In the genomic region with DNA sequence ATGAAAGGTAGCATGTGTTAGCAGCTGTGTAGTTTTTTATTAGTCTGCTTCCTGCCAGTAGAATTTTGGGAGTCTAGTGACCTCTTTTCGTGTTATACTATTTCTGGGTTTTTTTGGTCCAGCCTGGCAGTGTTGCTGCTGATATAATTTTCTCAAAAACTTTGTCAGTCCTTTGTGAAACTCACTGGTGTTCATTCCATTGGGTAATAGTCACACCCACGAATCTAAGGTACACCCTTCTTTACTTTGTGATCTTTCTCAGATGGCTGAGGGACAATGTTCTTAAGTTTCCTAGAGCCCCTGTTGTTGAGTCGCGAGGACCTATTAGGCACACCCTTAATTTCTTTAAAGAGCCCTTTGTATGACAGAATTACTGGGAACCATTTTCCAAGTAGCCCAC, we compare ENCODE assay signal across 23 cellular contexts. TPM values are rescaled to one million over a fixed set of nuclear protein-coding genes. Genes with fewer than 3 reads are reported as not detected.
DNase-seq lines count a peak whose midpoint lies in the region; ATAC-seq, FAIRE-seq and TF ChIP-seq lines count a peak whose summit lies in the region.
"Had no signal": no experiment of that assay in that cellular context is flagged by ENCODE, and none has a peak within 500 bp of the region (broad histone marks: within the 10 kb centered on the region; RNA-seq: fewer than 3 reads in every experiment).

No MANE protein-coding gene starts in this region.

- ATAC-seq in GM19035 (IDR thresholded peaks at IDR 0.05; ENCODE audit: unreplicated experiment) = no peak
- no peak for ATAC-seq in activated naive CD8-positive, alpha-beta T cell treated with anti-CD3 and anti-CD28 coated beads, Interleukin-2, amount 50 U/mL, for 24 hours
- no peak for ATAC-seq in HG02970 (IDR thresholded peaks at IDR 0.05; ENCODE audit: low FRiP score, unreplicated experiment)

- H3K9me3 ChIP-seq in keratinocyte (ENCODE audit: control insufficient read depth, low read depth, low read length) = peaks cover 7% of the 10 kb centered on the region

- H3K36me3 ChIP-seq in bronchial epithelial cell (ENCODE audit: control insufficient read depth, insufficient read depth, low read length) (no peaks in the 10 kb centered on the region), keratinocyte (ENCODE audit: control insufficient read depth in 2 of 2, extremely low read depth in 1 of 2, insufficient read depth in 2 of 2, low read length in 2 of 2) (peaks cover 0 to 7% of the 10 kb centered on the region in 2 experiments)

- no peaks in the 10 kb centered on the region for H3K4me1 Mint-ChIP-seq in activated naive CD8-positive, alpha-beta T cell treated with anti-CD3 and anti-CD28 coated beads, Interleukin-2, amount 50 U/mL, for 24 hours
- H3K4me1 Mint-ChIP-seq: CD8-positive, alpha-beta memory T cell had no signal

- TF ChIP-seq CTCF in bronchial epithelial cell (IDR thresholded peaks at IDR 0.05; ENCODE audit: insufficient read depth, low read length, severe bottlenecking) = no peak
- no peak for TF ChIP-seq CTCF in keratinocyte (optimal IDR thresholded peaks at IDR 0.05 in 1 of 3, IDR thresholded peaks at IDR 0.05 in 1 of 3, conservative IDR thresholded peaks at IDR 0.05 in 1 of 3; ENCODE audit: extremely low read depth in 1 of 3, insufficient read depth in 2 of 3, low read length in 3 of 3)

- H3K79me2 ChIP-seq in keratinocyte (ENCODE audit: control insufficient read depth, insufficient read depth, low read length) = peaks cover 27% of the 10 kb centered on the region

- no peak overlapping the region for H3K4me3 Mint-ChIP-seq in activated naive CD8-positive, alpha-beta T cell treated with anti-CD3 and anti-CD28 coated beads, Interleukin-2, amount 50 U/mL, for 24 hours
- H3K4me3 Mint-ChIP-seq: CD8-positive, alpha-beta memory T cell had no signal

- no peaks in the 10 kb centered on the region for H3K9me1 ChIP-seq in keratinocyte (ENCODE audit: control insufficient read depth, extremely low read depth, insufficient read depth, low read length)

- H3K4me3 ChIP-seq in bronchial epithelial cell (ENCODE audit: low read depth, low read length) = no peak overlapping the region
- no peak overlapping the region for H3K4me3 ChIP-seq in keratinocyte (ENCODE audit: control insufficient read depth in 2 of 3, extremely low read depth in 1 of 3, insufficient read depth in 2 of 3, low read depth in 1 of 3, low read length in 3 of 3)
- H3K4me3 ChIP-seq: BLaER1 treated with 17β-estradiol and CSF1 and Interleukin-3, amounts not matched to agents 10 nM and 100 nM had no signal

- no peak overlapping the region for H3K27ac Mint-ChIP-seq in activated naive CD8-positive, alpha-beta T cell treated with anti-CD3 and anti-CD28 coated beads, Interleukin-2, amount 50 U/mL, for 24 hours

- peaks cover 22% of the 10 kb centered on the region for H3K4me1 ChIP-seq in keratinocyte (ENCODE audit: control insufficient read depth, extremely low read depth, insufficient read depth, low read length)

- FAIRE-seq in bronchial epithelial cell (lab: Jason Lieb, UNC) (no peak), keratinocyte (lab: Jason Lieb, UNC) (peak; percentile 79)
- FAIRE-seq: A204.1, D721Med, GM12891, GM18507, H1 had no signal

- no peaks in the 10 kb centered on the region for H3K27me3 Mint-ChIP-seq in activated naive CD8-positive, alpha-beta T cell treated with anti-CD3 and anti-CD28 coated beads, Interleukin-2, amount 50 U/mL, for 24 hours

- no peaks in the 10 kb centered on the region for H3K9me3 Mint-ChIP-seq in activated naive CD8-positive, alpha-beta T cell treated with anti-CD3 and anti-CD28 coated beads, Interleukin-2, amount 50 U/mL, for 24 hours

- no peak overlapping the region for H2AFZ ChIP-seq in keratinocyte (ENCODE audit: control insufficient read depth, low read length)

- peak overlapping the region; percentile 40 for H3K4me2 ChIP-seq in keratinocyte (ENCODE audit: control insufficient read depth, extremely low read depth, insufficient read depth, low read depth, low read length)

- no peaks in the 10 kb centered on the region for H3K36me3 Mint-ChIP-seq in activated naive CD8-positive, alpha-beta T cell treated with anti-CD3 and anti-CD28 coated beads, Interleukin-2, amount 50 U/mL, for 24 hours (ENCODE audit: low read depth)
- H3K36me3 Mint-ChIP-seq: CD8-positive, alpha-beta memory T cell had no signal

- peak; percentile 15 for DNase-seq in ELR (ENCODE audit: low read depth)
- peak; percentile 34 for DNase-seq in M059J (ENCODE audit: low read depth)
- peak; percentile 79 for DNase-seq in bronchial epithelial cell (ENCODE audit: low read depth)
- no peak for DNase-seq in keratinocyte (ENCODE audit: low read depth, low spot score)
- DNase-seq in activated naive CD8-positive, alpha-beta T cell treated with anti-CD3 and anti-CD28 coated beads, Interleukin-2, amount 50 U/mL, for 24 hours = no peak
- DNase-seq in activated gamma-delta T cell (lab: John Stamatoyannopoulos, UW) = no peak
- DNase-seq: CD8-positive, alpha-beta memory T cell; DMS79; GDM1; Karpas-422; MV-4-11; NCI-H1436; NCI-H2081; NCI-H510A treated with DMSO at 0.1 percent for 48 hours; SIG-M5 had no signal

- H3K27me3 ChIP-seq in bronchial epithelial cell (ENCODE audit: control insufficient read depth, insufficient read depth, low read length) (no peaks in the 10 kb centered on the region), keratinocyte (ENCODE audit: control insufficient read depth, extremely low read depth, insufficient read depth, low read length) (no peaks in the 10 kb centered on the region)
- H3K27me3 ChIP-seq: BLaER1 treated with 17β-estradiol and CSF1 and Interleukin-3, amounts not matched to agents 10 nM and 100 nM had no signal

- H4K20me1 ChIP-seq in keratinocyte (ENCODE audit: control insufficient read depth, extremely low read depth, insufficient read depth, low read length) = no peaks in the 10 kb centered on the region
- H4K20me1 ChIP-seq: BLaER1 treated with 17β-estradiol and CSF1 and Interleukin-3, amounts not matched to agents 10 nM and 100 nM had no signal

- peak overlapping the region; percentile 45 for H3K27ac ChIP-seq in keratinocyte (ENCODE audit: control insufficient read depth, insufficient read depth, low read length)

- no peak overlapping the region for H3K9ac ChIP-seq in keratinocyte (ENCODE audit: control insufficient read depth, extremely low read depth, insufficient read depth, low read length)
- H3K9ac ChIP-seq: BLaER1 treated with 17β-estradiol and CSF1 and Interleukin-3, amounts not matched to agents 10 nM and 100 nM had no signal

- dilution Hi-C loops in keratinocyte (cut with MboI; ENCODE audit: extremely low pct_ligation_motif_present, low sequenced_read_pairs) = no loop called here

RNA-seq across cellular contexts. Expression of a gene that starts 52.3 kb away (rescaled TPM):
- 44.2 and 61.0 TPM in 2 replicates for total RNA-seq in M059J (2014; rRNA removed; shearing (Covaris generic))
- 24.7 and 31.4 TPM in 2 replicates for total RNA-seq in bronchial epithelial cell
- polyA plus RNA-seq in keratinocyte = 31.5 to 48.5 TPM (median 47.3 TPM) in 3 replicates
- 6.3 TPM for polyA plus RNA-seq in keratinocyte (2011; ENCODE audit: low read depth)
- polyA plus RNA-seq in keratinocyte (2011; cell fraction: cytosol; rRNA removed) = 25.0 and 43.8 TPM in 2 replicates
- 79.4 and 81.7 TPM in 2 replicates for polyA plus RNA-seq in keratinocyte (2011; cell fraction: nucleus; rRNA removed)
- 9.2 and 30.0 TPM in 2 replicates for polyA plus RNA-seq in keratinocyte (2012; ENCODE audit: low replicate concordance)
- 15.8 to 61.1 TPM (median 40.1 TPM) in 3 replicates for polyA minus RNA-seq in keratinocyte
- 36.3 TPM for polyA minus RNA-seq in keratinocyte (2011; cell fraction: cytosol; rRNA and poly(A)+ RNA removed)
- polyA minus RNA-seq in keratinocyte (2011; cell fraction: nucleus; rRNA and poly(A)+ RNA removed) = 30.7 and 79.0 TPM in 2 replicates

Comparison
In these comparisons a context has a peak if more than half of its experiments do, and no peak if none do; other contexts are left out.
1. DNase-seq: peak in ELR (single experiment), M059J (single experiment) and bronchial epithelial cell (single experiment); none in keratinocyte (single experiment), activated naive CD8-positive, alpha-beta T cell treated with anti-CD3 and anti-CD28 coated beads, Interleukin-2, amount 50 U/mL, for 24 hours (single experiment) and activated gamma-delta T cell (single experiment).